In the genomic region with DNA sequence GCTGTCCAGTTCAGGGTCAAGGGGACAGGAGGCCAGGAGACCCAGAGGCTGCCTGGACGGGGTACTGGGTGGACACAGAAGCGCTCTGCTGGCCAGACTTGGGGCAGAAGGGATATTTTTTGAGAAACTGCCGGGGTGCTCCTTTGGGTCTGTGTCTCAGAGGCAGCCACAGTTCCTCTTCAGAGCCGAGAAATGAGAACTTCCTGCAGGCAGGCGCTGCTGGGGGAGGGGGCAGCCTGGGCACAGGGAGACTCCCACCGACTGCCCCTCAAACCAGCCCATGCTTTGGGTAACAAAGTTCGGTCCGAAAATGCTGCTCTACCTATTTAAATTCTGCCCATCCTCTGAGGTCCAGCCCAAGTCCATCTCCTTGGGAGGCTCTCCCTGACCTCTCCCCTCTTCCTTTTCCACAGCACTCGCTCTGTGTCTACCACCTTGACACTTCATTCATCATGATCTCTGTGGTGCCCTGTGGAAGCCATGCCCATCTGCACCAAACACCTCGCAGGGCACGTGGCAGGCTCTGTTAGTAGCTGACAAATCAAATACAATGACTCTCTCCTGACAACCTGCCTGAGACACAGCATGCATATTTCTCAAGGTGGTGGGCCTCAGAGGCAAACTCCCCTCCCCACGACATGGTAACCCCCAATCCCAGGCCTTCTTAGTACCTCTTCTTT, we compare ENCODE assay signal across 1 cellular context.
TF ChIP-seq lines count a peak whose summit lies in the region.

No MANE protein-coding gene starts in this region.

TF ChIP-seq in K562, 482 proteins besides CTCF, POLR2A, EP300 and RAD21:
- TF ChIP-seq HDGF (IDR thresholded peaks at IDR 0.05): no peak
- no peak for TF ChIP-seq HNRNPUL1 (IDR thresholded peaks at IDR 0.05; ENCODE audit: low read length)
- TF ChIP-seq, protein P1, sequence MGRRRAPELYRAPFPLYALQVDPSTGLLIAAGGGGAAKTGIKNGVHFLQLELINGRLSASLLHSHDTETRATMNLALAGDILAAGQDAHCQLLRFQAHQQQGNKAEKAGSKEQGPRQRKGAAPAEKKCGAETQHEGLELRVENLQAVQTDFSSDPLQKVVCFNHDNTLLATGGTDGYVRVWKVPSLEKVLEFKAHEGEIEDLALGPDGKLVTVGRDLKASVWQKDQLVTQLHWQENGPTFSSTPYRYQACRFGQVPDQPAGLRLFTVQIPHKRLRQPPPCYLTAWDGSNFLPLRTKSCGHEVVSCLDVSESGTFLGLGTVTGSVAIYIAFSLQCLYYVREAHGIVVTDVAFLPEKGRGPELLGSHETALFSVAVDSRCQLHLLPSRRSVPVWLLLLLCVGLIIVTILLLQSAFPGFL (CRISPR knock-in tag; IDR thresholded peaks at IDR 0.05): no peak
- TF ChIP-seq, protein P2, sequence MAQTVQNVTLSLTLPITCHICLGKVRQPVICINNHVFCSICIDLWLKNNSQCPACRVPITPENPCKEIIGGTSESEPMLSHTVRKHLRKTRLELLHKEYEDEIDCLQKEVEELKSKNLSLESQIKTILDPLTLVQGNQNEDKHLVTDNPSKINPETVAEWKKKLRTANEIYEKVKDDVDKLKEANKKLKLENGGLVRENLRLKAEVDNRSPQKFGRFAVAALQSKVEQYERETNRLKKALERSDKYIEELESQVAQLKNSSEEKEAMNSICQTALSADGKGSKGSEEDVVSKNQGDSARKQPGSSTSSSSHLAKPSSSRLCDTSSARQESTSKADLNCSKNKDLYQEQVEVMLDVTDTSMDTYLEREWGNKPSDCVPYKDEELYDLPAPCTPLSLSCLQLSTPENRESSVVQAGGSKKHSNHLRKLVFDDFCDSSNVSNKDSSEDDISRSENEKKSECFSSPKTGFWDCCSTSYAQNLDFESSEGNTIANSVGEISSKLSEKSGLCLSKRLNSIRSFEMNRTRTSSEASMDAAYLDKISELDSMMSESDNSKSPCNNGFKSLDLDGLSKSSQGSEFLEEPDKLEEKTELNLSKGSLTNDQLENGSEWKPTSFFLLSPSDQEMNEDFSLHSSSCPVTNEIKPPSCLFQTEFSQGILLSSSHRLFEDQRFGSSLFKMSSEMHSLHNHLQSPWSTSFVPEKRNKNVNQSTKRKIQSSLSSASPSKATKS (CRISPR knock-in tag; IDR thresholded peaks at IDR 0.05): no peak
- TF ChIP-seq E2F8 (IDR thresholded peaks at IDR 0.05; ENCODE audit: low read depth, partially characterized antibody): no peak
- TF ChIP-seq POLR2G (IDR thresholded peaks at IDR 0.05; ENCODE audit: low read depth, low read length): 0 out of 2 replicates have a peak, but pooled peaks have one; percentile 11
- TF ChIP-seq KLF16 (IDR thresholded peaks at IDR 0.05): no peak
